In the genomic region with DNA sequence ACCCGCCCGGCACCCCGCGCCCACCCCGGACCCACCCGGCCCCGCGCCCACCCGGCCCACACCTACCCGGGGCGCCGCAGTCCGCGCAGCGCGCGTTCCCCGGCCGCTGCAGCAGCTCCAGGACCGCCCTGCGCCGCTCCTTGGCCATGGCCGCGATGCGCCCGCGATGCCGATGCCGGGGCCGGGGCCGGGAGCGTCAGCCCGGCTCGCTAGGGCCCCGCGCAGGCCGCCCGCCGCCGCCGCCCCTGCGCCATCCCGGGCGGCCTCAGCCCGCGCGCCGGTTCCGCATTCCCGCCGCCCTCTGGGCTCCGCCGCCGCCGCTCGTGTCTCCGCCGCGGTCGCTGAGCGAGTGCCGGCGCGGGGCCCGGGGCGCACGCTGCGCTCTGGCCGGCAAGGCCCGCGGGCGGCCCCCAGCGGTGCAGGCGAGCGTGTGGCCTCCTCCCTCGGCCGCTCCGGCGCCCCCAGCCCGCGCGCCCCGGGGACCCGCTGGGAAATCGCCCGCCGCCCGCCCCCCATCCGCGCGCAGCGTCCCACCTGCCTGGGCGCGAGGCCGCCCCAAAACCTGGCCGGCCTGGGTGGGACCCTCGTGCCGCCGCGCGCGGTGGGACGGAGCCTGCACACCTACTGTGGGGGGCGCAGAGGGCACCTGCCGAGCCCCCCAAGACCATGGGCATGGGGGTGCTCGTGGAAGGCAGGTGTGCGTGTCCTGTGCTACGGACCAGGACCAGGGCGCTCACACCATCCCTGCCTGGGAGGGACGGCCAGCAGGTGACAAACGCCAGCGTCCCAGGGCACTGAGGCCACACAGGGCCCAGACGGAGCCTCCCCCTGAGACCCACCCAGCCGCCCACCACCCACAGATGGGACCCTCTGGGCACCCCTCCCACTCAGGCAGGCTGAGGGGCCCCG, we compare ENCODE assay signal across 8 cellular contexts. TPM values are rescaled to one million over a fixed set of nuclear protein-coding genes. Genes with fewer than 3 reads are reported as not detected.
DNase-seq lines count a peak whose midpoint lies in the region; ATAC-seq and TF ChIP-seq lines count a peak whose summit lies in the region.

A gene with protein sequence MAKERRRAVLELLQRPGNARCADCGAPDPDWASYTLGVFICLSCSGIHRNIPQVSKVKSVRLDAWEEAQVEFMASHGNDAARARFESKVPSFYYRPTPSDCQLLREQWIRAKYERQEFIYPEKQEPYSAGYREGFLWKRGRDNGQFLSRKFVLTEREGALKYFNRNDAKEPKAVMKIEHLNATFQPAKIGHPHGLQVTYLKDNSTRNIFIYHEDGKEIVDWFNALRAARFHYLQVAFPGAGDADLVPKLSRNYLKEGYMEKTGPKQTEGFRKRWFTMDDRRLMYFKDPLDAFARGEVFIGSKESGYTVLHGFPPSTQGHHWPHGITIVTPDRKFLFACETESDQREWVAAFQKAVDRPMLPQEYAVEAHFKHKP (minus strand): TSS at position 351 of the 909 bp plus-strand sequence. CDS start 203 bp downstream, at position 148.

- H3K36me3 ChIP-seq in BJ (ENCODE audit: control insufficient read depth, insufficient read depth, low read length) (no peaks in the 10 kb centered on the region), esophagus muscularis mucosa (peaks cover 0 to 5% (median 0%) of the 10 kb centered on the region in 4 donors), stomach smooth muscle (ENCODE audit: control insufficient read depth in 2 of 2, insufficient read depth in 2 of 2, low read length in 2 of 2) (no peaks in the 10 kb centered on the region), Karpas-422 (ENCODE audit: insufficient read depth, low read length) (no peaks in the 10 kb centered on the region)

- H3K4me2 ChIP-seq in Karpas-422 (ENCODE audit: low read depth, low read length, poor library complexity, severe bottlenecking): no peak within 1 kb of the TSS

- TF ChIP-seq EP300 in esophagus muscularis mucosa (IDR thresholded peaks at IDR 0.05): no peak

- ATAC-seq in GM19397 (IDR thresholded peaks at IDR 0.05; ENCODE audit: unreplicated experiment): peak; percentile 57

- POLR2A ChIA-PET in BJ (lab: Charles Lee): no interaction called here

- H3K9me3 ChIP-seq in esophagus muscularis mucosa (no peaks in the 10 kb centered on the region), stomach smooth muscle (ENCODE audit: control insufficient read depth in 2 of 2, low read length in 2 of 2) (no peaks in the 10 kb centered on the region), Karpas-422 (ENCODE audit: low read length) (no peaks in the 10 kb centered on the region)

- H3K9me2 ChIP-seq in Karpas-422 (replicated peaks; ENCODE audit: insufficient read depth, low read length): no peaks in the 10 kb centered on the region

- H3K27ac ChIP-seq in esophagus muscularis mucosa (replicated peaks in 1 of 4): peak within 1 kb of the TSS; percentile 81 to 95 (median 92)
- H3K27ac ChIP-seq in stomach smooth muscle (ENCODE audit: low read length): peak within 1 kb of the TSS; percentile 89
- H3K27ac ChIP-seq in Karpas-422 (ENCODE audit: low read length): no peak within 1 kb of the TSS

- H3K27me3 ChIP-seq in BJ (ENCODE audit: control insufficient read depth, insufficient read depth, low read length) (peaks cover 9% of the 10 kb centered on the region), esophagus muscularis mucosa (peaks cover 0 to 22% (median 3%) of the 10 kb centered on the region in 4 donors), stomach smooth muscle (ENCODE audit: control insufficient read depth in 1 of 2, insufficient read depth in 2 of 2, low read length in 2 of 2) (no peaks in the 10 kb centered on the region), Karpas-422 (ENCODE audit: low read length) (no peaks in the 10 kb centered on the region)

- no peak for TF ChIP-seq POLR2A in esophagus muscularis mucosa (IDR thresholded peaks at IDR 0.05; ENCODE audit: low read depth)

- H3K79me2 ChIP-seq in Karpas-422 (ENCODE audit: low read length): no peaks in the 10 kb centered on the region

- intact Hi-C loops in esophagus muscularis mucosa (cut with DNase I): loop anchor here (5.0 kb wide), 1 partner anchor 42 kb away; no protein-coding TSS in a partner anchor

- H3K4me3 ChIP-seq in BJ (ENCODE audit: low read depth, low read length): peak within 1 kb of the TSS; percentile 46
- peak within 1 kb of the TSS; percentile 60 to 85 (median 74) for H3K4me3 ChIP-seq in esophagus muscularis mucosa
- H3K4me3 ChIP-seq in stomach smooth muscle (ENCODE audit: low read length in 2 of 2): peak within 1 kb of the TSS; percentile 57 to 74
- no peak within 1 kb of the TSS for H3K4me3 ChIP-seq in Karpas-422 (ENCODE audit: low read length)

- CTCF ChIA-PET in BJ (lab: Yijun Ruan, JAX): no interaction called here

- TF ChIP-seq CTCF in BJ (IDR thresholded peaks at IDR 0.05; ENCODE audit: insufficient read depth, low read depth, low read length) (no peak), LNCAP (IDR thresholded peaks at IDR 0.05) (peak; percentile 58), esophagus muscularis mucosa (IDR thresholded peaks at IDR 0.05) (peak in 2 of 3 experiments; percentile 33 to 37)

- H3K9ac ChIP-seq in stomach smooth muscle (ENCODE audit: low read length in 2 of 2): peak within 1 kb of the TSS; percentile 47 to 68
- H3K9ac ChIP-seq in Karpas-422 (ENCODE audit: low read length): no peak within 1 kb of the TSS

- H2AFZ ChIP-seq in Karpas-422 (ENCODE audit: low read length): no peak within 1 kb of the TSS

- H3K4me1 ChIP-seq in esophagus muscularis mucosa (peaks cover 11 to 39% (median 36%) of the 10 kb centered on the region in 4 donors), stomach smooth muscle (ENCODE audit: control insufficient read depth, insufficient read depth, low read length) (peaks cover 35% of the 10 kb centered on the region), Karpas-422 (ENCODE audit: low read length) (peaks cover 22% of the 10 kb centered on the region)

- WGBS in esophagus muscularis mucosa: 67% methylated on average over 1 of the region's 115 CpGs

- DNase-seq in BJ (ENCODE audit: low read depth) (no peak), esophagus muscularis mucosa (ENCODE audit: extremely low spot score) (no peak), myocyte (ENCODE audit: low read depth) (peak; percentile 37), Karpas-422 (no peak)
- DNase-seq in activated CD8-positive, alpha-beta memory T cell treated with anti-CD3 and anti-CD28 coated beads, Interleukin-2, amount 50 U/mL, for 1 hour (ENCODE audit: extremely low read depth): peak; percentile 27

- no peaks in the 10 kb centered on the region for H4K20me1 ChIP-seq in Karpas-422 (ENCODE audit: insufficient read depth, low read depth, low read length)

RNA-seq across cellular contexts. Expression of the gene that starts here (rescaled TPM):
- polyA plus RNA-seq in BJ (2011; rRNA removed): 3.2 and 5.1 TPM in 2 replicates
- polyA minus RNA-seq in BJ (2011; rRNA and poly(A)+ RNA removed): 2.2 and 3.6 TPM in 2 replicates
- 10 to 100 TPM; 41.9 to 94.2 (median 78.3) TPM for total RNA-seq in esophagus muscularis mucosa
- 0.56 and 1.6 TPM in 2 replicates for total RNA-seq in myocyte
- 0.28 TPM for polyA plus RNA-seq in myocyte (2012)
- not detected in 2 replicates for total RNA-seq in Karpas-422 (2014; rRNA removed; shearing (Covaris generic); ENCODE audit: low replicate concordance)

Comparison
In these comparisons a context has a peak if more than half of its experiments do, and no peak if none do; other contexts are left out.
1. RNA of the gene that starts here (total RNA-seq): 41.9 to 94.2 TPM in esophagus muscularis mucosa; 0.56 to 1.6 TPM in myocyte and not detected in Karpas-422; every median in the first group is over 10 times any median in the second.
2. DNase-seq: peak in activated CD8-positive, alpha-beta memory T cell treated with anti-CD3 and anti-CD28 coated beads, Interleukin-2, amount 50 U/mL, for 1 hour (single experiment) and myocyte (single experiment); none in BJ (single experiment), esophagus muscularis mucosa (single experiment) and Karpas-422 (single experiment).